8 cellular contexts compared by ENCODE assay signal in genomic region chr5:178113141-178113787, GRCh38. TPM values are rescaled to one million over a fixed set of nuclear protein-coding genes. Genes with fewer than 3 reads are reported as not detected.
DNase-seq lines count a peak whose midpoint lies in the region; ATAC-seq, FAIRE-seq and TF ChIP-seq lines count a peak whose summit lies in the region.

TSS of gene N4BP3 (plus strand) at chr5:178113532. CDS start at chr5:178119584, 6,052 bp downstream.

- H3K27me3 ChIP-seq in ACC112 (ENCODE audit: insufficient read depth, low read length) = peaks cover 56% of the 10 kb centered on the region

- peaks cover 31% of the 10 kb centered on the region for H3K4me1 Mint-ChIP-seq in activated T-cell treated with anti-CD3 and anti-CD28 coated beads, Interleukin-2, amount 50 U/mL, for 72 hours (ENCODE audit: low read depth)

- H3K4me3 Mint-ChIP-seq in activated T-cell treated with anti-CD3 and anti-CD28 coated beads, Interleukin-2, amount 50 U/mL, for 72 hours = peak within 1 kb of the TSS; percentile 98 to 99

- H3K4me1 ChIP-seq in ACC112 (ENCODE audit: control insufficient read depth, insufficient read depth, low read length, unreplicated experiment) = peaks cover 15% of the 10 kb centered on the region

- H2AFZ ChIP-seq in ACC112 (ENCODE audit: low read length, unreplicated experiment) = no peak within 1 kb of the TSS

- H3K27ac ChIP-seq in ACC112 (ENCODE audit: low read depth, low read length) = no peak within 1 kb of the TSS

- no peaks in the 10 kb centered on the region for H3K9me3 Mint-ChIP-seq in activated T-cell treated with anti-CD3 and anti-CD28 coated beads, Interleukin-2, amount 50 U/mL, for 72 hours

- H3K36me3 Mint-ChIP-seq in activated T-cell treated with anti-CD3 and anti-CD28 coated beads, Interleukin-2, amount 50 U/mL, for 72 hours (ENCODE audit: insufficient read depth in 2 of 2) = peaks cover 0 to 2% of the 10 kb centered on the region in 2 donors

- H3K27ac Mint-ChIP-seq in activated T-cell treated with anti-CD3 and anti-CD28 coated beads, Interleukin-2, amount 50 U/mL, for 72 hours = peak within 1 kb of the TSS; percentile 92

- no peak for FAIRE-seq in urothelium cell line (lab: Jason Lieb, UNC)

- intact Hi-C loops in posterior cingulate gyrus (cut with DNase I) = no loop called here

- H3K27me3 Mint-ChIP-seq in activated T-cell treated with anti-CD3 and anti-CD28 coated beads, Interleukin-2, amount 50 U/mL, for 72 hours (ENCODE audit: low read depth) = no peaks in the 10 kb centered on the region

- peak; percentile 58 for DNase-seq in NOMO-1 treated with dmso at 0.1 percent for 144 hours (lab: John Stamatoyannopoulos, UW; ENCODE audit: unreplicated experiment)
- peak; percentile 91 to 92 for DNase-seq in activated T-cell treated with anti-CD3 and anti-CD28 coated beads, Interleukin-2, amount 50 U/mL, for 72 hours
- peak; percentile 36 for DNase-seq in fibroblast of pulmonary artery (ENCODE audit: low read depth)
- DNase-seq in posterior cingulate gyrus = peak in 6 of 10 donors; percentile 28 to 88 (median 37)
- DNase-seq in urothelium cell line (ENCODE audit: low spot score) = peak; percentile 91

- peak; percentile 39 for ATAC-seq in GM18517 (IDR thresholded peaks at IDR 0.05; ENCODE audit: unreplicated experiment)
- peak; percentile 50 for ATAC-seq in HG03064 (IDR thresholded peaks at IDR 0.05; ENCODE audit: low read depth, unreplicated experiment)
- peak; percentile 84 to 85 for ATAC-seq in activated T-cell treated with anti-CD3 and anti-CD28 coated beads, Interleukin-2, amount 50 U/mL, for 72 hours (replicated peaks in 1 of 2)

- peak within 1 kb of the TSS; percentile 67 for H3K4me3 ChIP-seq in ACC112 (ENCODE audit: low read depth, low read length)
- peak within 1 kb of the TSS; percentile 24 for H3K4me3 ChIP-seq in fibroblast of pulmonary artery (replicated peaks; ENCODE audit: low read depth, low read length)

- H3K36me3 ChIP-seq in ACC112 (ENCODE audit: insufficient read depth, low read length) = no peaks in the 10 kb centered on the region

- no peaks in the 10 kb centered on the region for H3K79me2 ChIP-seq in ACC112 (ENCODE audit: control insufficient read depth, insufficient read depth, low read length, unreplicated experiment)

- no peak for TF ChIP-seq CTCF in fibroblast of pulmonary artery (IDR thresholded peaks at IDR 0.05; ENCODE audit: low read length, missing control alignments)

RNA-seq across cellular contexts. Expression of gene N4BP3, which starts in this region (rescaled TPM):
- 1 to 10 TPM; 5.6 to 6.0 TPM for total RNA-seq in activated T-cell treated with anti-CD3 and anti-CD28 coated beads, Interleukin-2, amount 50 U/mL, for 72 hours

Comparison
In these comparisons a context has a peak if more than half of its experiments do, and no peak if none do; other contexts are left out.
1. DNase-seq: peak in every context shown above with its lines; median percentile 92 in activated T-cell treated with anti-CD3 and anti-CD28 coated beads, Interleukin-2, amount 50 U/mL, for 72 hours; 91 in urothelium cell line; 58 in NOMO-1 treated with dmso at 0.1 percent for 144 hours; 37 in posterior cingulate gyrus; 36 in fibroblast of pulmonary artery.